In the genomic region with DNA sequence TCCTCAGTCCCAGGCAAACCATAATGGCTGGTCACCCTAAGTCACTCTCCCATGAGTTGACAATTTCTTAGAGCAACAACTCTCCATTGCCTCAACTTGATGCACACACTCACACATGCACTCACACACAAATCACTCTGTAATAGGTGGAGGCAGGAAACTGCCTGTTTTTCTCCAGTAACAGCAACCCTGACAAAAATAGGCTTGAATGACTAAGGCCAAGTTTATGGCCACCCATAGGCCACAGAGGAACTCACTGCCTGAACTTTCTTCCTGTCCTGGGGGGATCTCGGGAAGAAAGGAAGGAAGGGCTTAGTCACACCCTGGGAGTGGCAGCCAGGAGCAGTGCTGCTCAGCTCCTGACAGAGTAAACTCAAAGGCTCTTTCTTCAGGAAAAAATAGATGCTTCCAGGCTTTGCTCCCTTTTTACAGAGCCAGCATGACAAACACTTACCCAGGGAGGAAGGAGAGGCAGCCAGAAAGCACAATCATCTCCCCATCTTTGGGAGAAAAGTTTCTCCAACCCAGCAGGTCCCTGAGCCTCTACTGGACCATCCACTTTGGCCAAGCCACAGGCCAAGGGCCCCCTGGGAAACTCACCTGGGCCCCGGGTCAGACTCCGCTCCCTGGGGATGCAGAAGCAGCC, we compare ENCODE assay signal across 8 cellular contexts. TPM values are rescaled to one million over a fixed set of nuclear protein-coding genes. Genes with fewer than 3 reads are reported as not detected.
DNase-seq lines count a peak whose midpoint lies in the region; ATAC-seq and TF ChIP-seq lines count a peak whose summit lies in the region.

No MANE protein-coding gene starts in this region.

- H3K4me3 ChIP-seq in astrocyte of the spinal cord (ENCODE audit: low read depth, low read length) = no peak overlapping the region

- DNase-seq in HT-29 (ENCODE audit: low spot score) (peak; percentile 64), astrocyte of the spinal cord (ENCODE audit: low read depth, low spot score) (peak; percentile 87), islet precursor cell (peak; percentile 94), superior temporal gyrus (ENCODE audit: extremely low spot score) (peak; percentile 49), NCI-H2081 (lab: John Stamatoyannopoulos, UW) (no peak), hippocampal formation (lab: John Stamatoyannopoulos, UW) (no peak)

- no peak for TF ChIP-seq CTCF in astrocyte of the spinal cord (IDR thresholded peaks at IDR 0.05; ENCODE audit: low read depth, low read length)

- in situ Hi-C loops in astrocyte of the spinal cord (cut with HindIII; ENCODE audit: low sequenced_read_pairs) = no loop called here

- ATAC-seq in GM21515 (IDR thresholded peaks at IDR 0.05; ENCODE audit: unreplicated experiment) = no peak
- no peak for ATAC-seq in GM21390 (IDR thresholded peaks at IDR 0.05; ENCODE audit: unreplicated experiment)

RNA-seq across cellular contexts. Expression of a gene that starts 0.4 kb away (rescaled TPM):
- 18.0 and 19.9 TPM in 2 replicates for total RNA-seq in HT-29 (2014; rRNA removed; shearing (Covaris generic))

Comparison
In these comparisons a context has a peak if more than half of its experiments do, and no peak if none do; other contexts are left out.
1. DNase-seq: peak in HT-29 (single experiment), astrocyte of the spinal cord (single experiment), islet precursor cell (single experiment) and superior temporal gyrus (single experiment); none in NCI-H2081 (0 of 2) and hippocampal formation (0 of 2).